ENCODE assay signal across 10 cellular contexts in the genomic region with DNA sequence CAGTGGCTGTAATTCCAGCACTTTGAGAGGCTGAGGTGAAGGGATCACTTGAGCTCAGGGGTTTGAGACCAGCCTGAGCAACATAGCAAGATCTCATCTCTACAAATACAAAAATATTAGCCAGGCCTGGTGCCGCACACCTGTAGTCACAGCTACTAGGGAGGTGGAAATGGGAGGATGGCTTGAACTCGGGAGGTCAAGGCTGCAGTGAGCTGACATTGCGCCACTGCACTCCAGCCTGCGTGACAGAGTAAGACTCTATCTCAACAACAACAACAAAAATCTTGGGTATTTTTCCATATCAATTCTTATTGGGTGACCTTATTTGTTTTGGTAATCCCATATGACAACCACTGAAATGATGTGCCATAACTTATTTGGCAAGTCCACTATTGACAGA. TPM values are rescaled to one million over a fixed set of nuclear protein-coding genes. Genes with fewer than 3 reads are reported as not detected.
"Had no signal": no experiment of that assay in that cellular context is flagged by ENCODE, and none has a peak within 500 bp of the region (broad histone marks: within the 10 kb centered on the region; RNA-seq: fewer than 3 reads in every experiment).

No MANE protein-coding gene starts in this region.

- H3K4me3 ChIP-seq: K562 had no signal

- H3K27ac ChIP-seq: HL-60, KMS-11 had no signal

- H3K4me2 ChIP-seq: KMS-11 had no signal

- H3K9ac ChIP-seq: KMS-11 had no signal

- ATAC-seq: K562 had no signal

- FAIRE-seq: HTR-8/SVneo, K562 had no signal

- DNase-seq: IMR-90, KBM-7, KG1 had no signal

RNA-seq across cellular contexts. Expression of a gene that starts 52.6 kb away (rescaled TPM):
- total RNA-seq: HT-29, HT1080, IMR-90, K562 had no signal
- polyA plus RNA-seq: IgD-negative memory B cell, IMR-90, K562 had no signal
